In genomic region chr22:20430641-20431519, GRCh38 we compare ENCODE assay signal across 9 cellular contexts. TPM values are rescaled to one million over a fixed set of nuclear protein-coding genes. Genes with fewer than 3 reads are reported as not detected.
DNase-seq lines count a peak whose midpoint lies in the region; ATAC-seq, FAIRE-seq and TF ChIP-seq lines count a peak whose summit lies in the region.
"Had no signal": no experiment of that assay in that cellular context is flagged by ENCODE, and none has a peak within 500 bp of the region (broad histone marks: within the 10 kb centered on the region; RNA-seq: fewer than 3 reads in every experiment).

No MANE protein-coding gene starts in this region.

- H3K27ac ChIP-seq in A549: peak overlapping the region in 1 of 2 experiments; percentile 55; a peak in 2 of 6 replicates
- H3K27ac ChIP-seq in HUES6 (ENCODE audit: low read depth, low read length): no peak overlapping the region
- no peak overlapping the region for H3K27ac ChIP-seq in naive thymus-derived CD4-positive, alpha-beta T cell (ENCODE audit: low read depth, low read length)
- no peak overlapping the region for H3K27ac ChIP-seq in thymus (ENCODE audit: low read depth)

- H3K27me3 ChIP-seq in HUES6 (ENCODE audit: control insufficient read depth, insufficient read depth, low read length) (peaks cover 97% of the 10 kb centered on the region), thymus (ENCODE audit: control insufficient read depth, insufficient read depth) (peaks cover 85% of the 10 kb centered on the region)
- H3K27me3 ChIP-seq in naive thymus-derived CD4-positive, alpha-beta T cell (ENCODE audit: control insufficient read depth in 2 of 2, insufficient read depth in 2 of 2, low read length in 2 of 2): peaks cover 0 to 16% of the 10 kb centered on the region in 2 donors

- ATAC-seq in A549: peak; percentile 84 to 86
- ATAC-seq in naive thymus-derived CD4-positive, alpha-beta T cell: peak; percentile 69
- no peak for ATAC-seq in HG02610 (IDR thresholded peaks at IDR 0.05; ENCODE audit: unreplicated experiment)

- POLR2A ChIA-PET in A549 (lab: Yijun Ruan, JAX): no interaction called here
- POLR2A ChIA-PET in naive thymus-derived CD4-positive, alpha-beta T cell (lab: Charles Lee): interaction anchor here (1.4 to 2.2 kb wide), 4 partner anchors 33 to 119 kb away, joined by 3 to 8 read pairs (median 6); no protein-coding TSS in a partner anchor

- no peak for TF ChIP-seq POLR2A in A549 (IDR thresholded peaks at IDR 0.05; ENCODE audit: low read length)

- peaks cover 29 to 77% (median 36%) of the 10 kb centered on the region in 5 donors for H3K27me3 Mint-ChIP-seq in naive thymus-derived CD4-positive, alpha-beta T cell

- peaks cover 5% of the 10 kb centered on the region; the same call in 1 of the 3 replicates for H3K4me1 ChIP-seq in A549
- peaks cover 36% of the 10 kb centered on the region for H3K4me1 ChIP-seq in HUES6 (ENCODE audit: control insufficient read depth, insufficient read depth, low read length)
- H3K4me1 ChIP-seq in naive thymus-derived CD4-positive, alpha-beta T cell (ENCODE audit: control insufficient read depth in 2 of 2, insufficient read depth in 2 of 2, low read length in 2 of 2): peaks cover 17 to 29% of the 10 kb centered on the region in 2 donors
- peaks cover 14% of the 10 kb centered on the region for H3K4me1 ChIP-seq in thymus (ENCODE audit: control insufficient read depth, insufficient read depth, low read length)

- H3K4me3 Mint-ChIP-seq in naive thymus-derived CD4-positive, alpha-beta T cell: peak overlapping the region; percentile 71 to 96 (median 86)

- peak overlapping the region; percentile 99 for H3K4me2 ChIP-seq in A549

- H3K36me3 Mint-ChIP-seq in naive thymus-derived CD4-positive, alpha-beta T cell: peaks cover 0 to 4% (median 0%) of the 10 kb centered on the region in 5 donors

- no peak for FAIRE-seq in A549 (lab: Jason Lieb, UNC)
- FAIRE-seq: colon had no signal

- TF ChIP-seq EP300 in A549 (IDR thresholded peaks at IDR 0.05): no peak

- TF ChIP-seq RAD21 in A549 (conservative IDR thresholded peaks at IDR 0.05 in 1 of 2, IDR thresholded peaks at IDR 0.05 in 1 of 2): no peak

- intact Hi-C loops in naive thymus-derived CD4-positive, alpha-beta T cell (cut with micrococcal nuclease): no loop called here

- H3K9me3 Mint-ChIP-seq in naive thymus-derived CD4-positive, alpha-beta T cell: no peaks in the 10 kb centered on the region

- DNase-seq in A549 (ENCODE audit: low read depth in 1 of 2, low spot score in 1 of 2) (peak; percentile 65 to 73), hippocampal formation (lab: John Stamatoyannopoulos, UW) (no peak)
- peak; percentile 49 to 52 for DNase-seq in activated CD4-positive, alpha-beta T cell treated with anti-CD3 and anti-CD28 coated beads for 4 hours
- DNase-seq in effector CD4-positive, alpha-beta T cell: peak; percentile 44
- DNase-seq in naive thymus-derived CD4-positive, alpha-beta T cell: peak; percentile 31 to 67 (median 56)

- H3K4me3 ChIP-seq in A549 (peak overlapping the region; percentile 41), HUES6 (ENCODE audit: low read depth, low read length) (peak overlapping the region; percentile 58), thymus (ENCODE audit: low read length) (peak overlapping the region; percentile 22)
- H3K4me3 ChIP-seq in naive thymus-derived CD4-positive, alpha-beta T cell (ENCODE audit: low read length): peak overlapping the region; percentile 79

- H3K36me3 ChIP-seq in HUES6 (ENCODE audit: control insufficient read depth, insufficient read depth, low read length) (peaks cover 7% of the 10 kb centered on the region; the same call in 1 of the 2 replicates), thymus (ENCODE audit: control insufficient read depth, insufficient read depth) (no peaks in the 10 kb centered on the region)
- no peaks in the 10 kb centered on the region for H3K36me3 ChIP-seq in naive thymus-derived CD4-positive, alpha-beta T cell (ENCODE audit: control insufficient read depth in 2 of 3, insufficient read depth in 3 of 3, low read length in 3 of 3)

- TF ChIP-seq CTCF in A549 (IDR thresholded peaks at IDR 0.05): peak; percentile 26; the same call in 2 of the 3 replicates

- no peak overlapping the region for H3K27ac Mint-ChIP-seq in naive thymus-derived CD4-positive, alpha-beta T cell

- H3K9ac ChIP-seq in HUES6 (ENCODE audit: low read length): peak overlapping the region; percentile 8

- CTCF ChIA-PET in A549 (lab: Yijun Ruan, JAX): interaction anchor here (1.1 to 2.3 kb wide), 2 partner anchors 13 kb away, joined by 6 to 14 read pairs; no protein-coding TSS in a partner anchor
- CTCF ChIA-PET in naive thymus-derived CD4-positive, alpha-beta T cell (lab: Charles Lee): interaction anchor here (0.6 to 2.0 kb wide), 5 partner anchors 13 to 62 kb away, joined by 3 to 5 read pairs (median 4); no protein-coding TSS in a partner anchor

- H3K9me3 ChIP-seq in A549 (no peaks in the 10 kb centered on the region), HUES6 (ENCODE audit: control insufficient read depth, insufficient read depth, low read depth, low read length) (no peaks in the 10 kb centered on the region), thymus (ENCODE audit: control insufficient read depth) (no peaks in the 10 kb centered on the region)
- no peaks in the 10 kb centered on the region for H3K9me3 ChIP-seq in naive thymus-derived CD4-positive, alpha-beta T cell (ENCODE audit: control insufficient read depth in 2 of 3, low read length in 3 of 3)

- WGBS in A549 (ENCODE audit: missing lambda C conversion rate): 0% methylated on average over 3 of the region's 106 CpGs
- WGBS in thymus: 3% methylated on average over 106 of the region's 106 CpGs

- H3K4me1 Mint-ChIP-seq in naive thymus-derived CD4-positive, alpha-beta T cell: peaks cover 6 to 32% (median 14%) of the 10 kb centered on the region in 7 donors

TF ChIP-seq in A549, 52 proteins besides CTCF, POLR2A, EP300 and RAD21 (continues in another document):
- no peak for TF ChIP-seq PBX3 (IDR thresholded peaks at IDR 0.05)
- TF ChIP-seq ATOH8 (CRISPR knock-in tag; IDR thresholded peaks at IDR 0.05; ENCODE audit: low read depth): no peak
- TF ChIP-seq CHD4 (IDR thresholded peaks at IDR 0.05; ENCODE audit: borderline replicate concordance): no peak
- TF ChIP-seq HOXA7 (CRISPR knock-in tag; IDR thresholded peaks at IDR 0.05): no peak
- no peak for TF ChIP-seq MAFK (IDR thresholded peaks at IDR 0.05; ENCODE audit: partially characterized antibody)
- TF ChIP-seq CHD2 (IDR thresholded peaks at IDR 0.05; ENCODE audit: low read length, partially characterized antibody): no peak
- no peak for TF ChIP-seq POLR2AphosphoS2 (conservative IDR thresholded peaks at IDR 0.05; ENCODE audit: low read length)
- TF ChIP-seq SMC3 (IDR thresholded peaks at IDR 0.05): peak; percentile 33; the same call in 2 of the 3 replicates
- no peak for TF ChIP-seq NR3C1 (IDR thresholded peaks at IDR 0.05)
- TF ChIP-seq EHF (CRISPR knock-in tag; IDR thresholded peaks at IDR 0.05): no peak
- TF ChIP-seq MYC (IDR thresholded peaks at IDR 0.05; ENCODE audit: borderline replicate concordance, low read length): no peak
- TF ChIP-seq ELK1 (IDR thresholded peaks at IDR 0.05; ENCODE audit: low read depth, low read length): no peak

RNA-seq across cellular contexts. Expression of gene SCARF2, which starts 6.7 kb away (rescaled TPM):
- polyA plus RNA-seq in A549 (2011; rRNA removed) (0.25 and 0.35 TPM in 2 replicates), A549 (2017; fragmentation: RNase III; extraction: RNeasy Plus Mini Kit Qiagen cat#74134 plus additional on column Dnase treatment) (0.47 to 0.66 TPM (median 0.59 TPM) in 3 replicates), thymus (1.3 TPM)
- 1.4 and 2.1 TPM in 2 replicates for polyA plus RNA-seq in A549 (2012; cell fraction: cytosol; rRNA removed)
- polyA plus RNA-seq in A549 (2012; cell fraction: nucleus; rRNA removed): 4.4 and 7.9 TPM in 2 replicates
- polyA minus RNA-seq in A549 (2011; rRNA and poly(A)+ RNA removed): 0.17 and 0.83 TPM in 2 replicates
- total RNA-seq in naive thymus-derived CD4-positive, alpha-beta T cell: 1 to 10 TPM in 4 of 5 experiments, under 1 TPM in 1; 0.70 to 2.6 (median 2.2) TPM
- polyA plus RNA-seq in naive thymus-derived CD4-positive, alpha-beta T cell: under 1 TPM; 0.21 to 0.35 TPM

RNA-seq across cellular contexts. Expression of gene ZNF74, which starts 36.9 kb away (rescaled TPM):
- polyA plus RNA-seq in A549 (2011; rRNA removed): 4.3 and 5.1 TPM in 2 replicates
- 7.0 and 10.0 TPM in 2 replicates for polyA plus RNA-seq in A549 (2012; cell fraction: cytosol; rRNA removed)
- 10.5 and 20.3 TPM in 2 replicates for polyA plus RNA-seq in A549 (2012; cell fraction: nucleus; rRNA removed)
- polyA plus RNA-seq in A549 (2017; fragmentation: RNase III; extraction: RNeasy Plus Mini Kit Qiagen cat#74134 plus additional on column Dnase treatment): 5.8 to 7.4 TPM (median 5.9 TPM) in 3 replicates
- polyA minus RNA-seq in A549 (2011; rRNA and poly(A)+ RNA removed): 5.2 and 5.5 TPM in 2 replicates
- 10 to 100 TPM in 3 of 5 experiments, 1 to 10 TPM in 2; 6.1 to 18.2 (median 12.9) TPM for total RNA-seq in naive thymus-derived CD4-positive, alpha-beta T cell
- polyA plus RNA-seq in naive thymus-derived CD4-positive, alpha-beta T cell: 10 to 100 TPM in 1 of 2 donors, 1 to 10 TPM in 1; 5.3 to 14.0 TPM
- 5.0 TPM for polyA plus RNA-seq in thymus

Comparison
In these comparisons a context has a peak if more than half of its experiments do, and no peak if none do; other contexts are left out.
1. DNase-seq: peak in A549 (2 of 2), activated CD4-positive, alpha-beta T cell treated with anti-CD3 and anti-CD28 coated beads for 4 hours (2 of 2), effector CD4-positive, alpha-beta T cell (single experiment) and naive thymus-derived CD4-positive, alpha-beta T cell (9 of 9); none in hippocampal formation (0 of 2).
2. H3K4me3 ChIP-seq: peak in every context shown above with its lines; median percentile 79 in naive thymus-derived CD4-positive, alpha-beta T cell; 58 in HUES6; 41 in A549; 22 in thymus.